ENCODE assay signal across 8 cellular contexts in the genomic region with DNA sequence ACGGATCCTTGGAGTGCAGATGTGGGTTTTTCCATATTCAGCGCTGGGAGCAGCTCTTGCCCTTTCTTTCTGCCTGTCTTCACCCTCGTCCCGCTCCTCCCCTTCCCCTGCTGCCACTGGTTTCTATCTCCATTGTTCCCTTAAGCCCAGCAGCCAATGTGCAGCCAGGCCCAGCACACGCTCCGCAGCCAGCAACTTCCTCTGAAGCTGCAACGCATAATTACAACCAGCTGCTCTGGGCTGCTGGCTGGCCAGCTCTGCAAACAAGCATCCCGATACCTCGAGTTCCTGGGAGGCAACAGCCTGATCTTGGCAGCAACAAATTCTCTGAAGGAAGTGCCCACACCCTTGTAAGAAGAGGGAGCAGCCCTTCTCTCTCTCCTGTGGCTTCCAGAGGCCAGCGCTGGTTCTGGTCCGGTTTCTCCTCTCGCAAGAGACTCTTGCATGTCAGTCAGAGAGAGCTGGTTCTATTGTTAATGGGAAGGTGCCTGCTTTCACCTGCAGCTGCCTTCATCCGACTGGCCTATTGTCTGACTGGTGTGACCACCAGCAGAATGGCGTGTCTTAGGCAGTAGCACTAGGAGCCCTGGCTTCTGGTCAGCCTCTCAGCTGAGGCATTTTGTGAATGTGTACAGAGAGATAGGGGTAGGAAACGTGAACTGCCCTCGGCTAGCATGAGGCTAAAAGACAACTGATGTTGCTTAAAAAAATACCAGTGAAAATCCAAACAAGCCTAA.
A peak's percentile ranks its signal among the peaks of the same experiment; 100 is the strongest.
DNase-seq lines count a peak whose midpoint lies in the region; ATAC-seq and TF ChIP-seq lines count a peak whose summit lies in the region.

No MANE protein-coding gene starts in this region.

- H3K27me3 ChIP-seq in BE2C = no peaks in the 10 kb centered on the region
- no peaks in the 10 kb centered on the region for H3K27me3 ChIP-seq in neural progenitor cell

- no peaks in the 10 kb centered on the region for H3K36me3 ChIP-seq in BE2C
- H3K36me3 ChIP-seq in neural progenitor cell = no peaks in the 10 kb centered on the region

- H3K27me3 Mint-ChIP-seq in neural progenitor cell (ENCODE audit: insufficient read depth, low read depth) = peaks cover 4% of the 10 kb centered on the region

- H3K9ac ChIP-seq in neural progenitor cell = no peak overlapping the region

- H2AFZ ChIP-seq in neural progenitor cell (replicated peaks) = peak overlapping the region; percentile 5

- H3F3A ChIP-seq in neural progenitor cell (ENCODE audit: low read depth) = peaks cover 41% of the 10 kb centered on the region

- no peaks in the 10 kb centered on the region for H3K9me3 Mint-ChIP-seq in neural progenitor cell

- peaks cover 69% of the 10 kb centered on the region for H3K4me1 Mint-ChIP-seq in neural progenitor cell

- H3K4me1 ChIP-seq in BE2C (peaks cover 55% of the 10 kb centered on the region), neural progenitor cell (peaks cover 47% of the 10 kb centered on the region)

- ATAC-seq in SK-N-SH treated with all-trans-retinoic acid at 6 μM for 48 hours (peak; percentile 93), GM21423 (IDR thresholded peaks at IDR 0.05; ENCODE audit: unreplicated experiment) (no peak)

- H3K4me3 Mint-ChIP-seq in neural progenitor cell = peak overlapping the region; percentile 78

- peak; percentile 92 for DNase-seq in BE2C
- peak; percentile 94 for DNase-seq in NCI-H1092 (lab: John Stamatoyannopoulos, UW)
- DNase-seq in fibroblast of the conjunctiva (ENCODE audit: low read depth) = peak; percentile 98
- DNase-seq in neural progenitor cell (ENCODE audit: low spot score) = peak; percentile 93
- DNase-seq in stimulated activated CD4-positive, alpha-beta T cell treated with anti-CD3 and anti-CD28 coated beads, Interleukin-4, amount 100 ng/mL, for 4 hours = no peak
- DNase-seq in effector CD8-positive, alpha-beta T cell (lab: John Stamatoyannopoulos, UW) = no peak

- peak overlapping the region; percentile 75 for H3K4me2 ChIP-seq in neural progenitor cell

- no peaks in the 10 kb centered on the region for H4K20me1 ChIP-seq in neural progenitor cell (ENCODE audit: low read depth)

- H3K27ac ChIP-seq in neural progenitor cell = peak overlapping the region; percentile 92

- H3K27ac Mint-ChIP-seq in neural progenitor cell = peak overlapping the region; percentile 99

- H3K9me3 ChIP-seq in BE2C = no peaks in the 10 kb centered on the region
- H3K9me3 ChIP-seq in neural progenitor cell (ENCODE audit: low read depth) = no peaks in the 10 kb centered on the region

- H3K79me2 ChIP-seq in neural progenitor cell (ENCODE audit: low read depth) = no peaks in the 10 kb centered on the region

- TF ChIP-seq CTCF in BE2C (IDR thresholded peaks at IDR 0.05; ENCODE audit: low read depth, low read length) (no peak), neural progenitor cell (IDR thresholded peaks at IDR 0.05) (no peak)

- peak overlapping the region; percentile 38 for H3K4me3 ChIP-seq in BE2C (ENCODE audit: low read depth, low read length)
- peak overlapping the region; percentile 33 for H3K4me3 ChIP-seq in neural progenitor cell

- no peaks in the 10 kb centered on the region for H3K36me3 Mint-ChIP-seq in neural progenitor cell

TF ChIP-seq in SK-N-SH treated with all-trans-retinoic acid at 6 μM for 48 hours, 23 proteins besides CTCF, POLR2A, EP300 and RAD21 (continues in another document):
- no peak for TF ChIP-seq BACH2 (CRISPR knock-in tag; IDR thresholded peaks at IDR 0.05; ENCODE audit: borderline replicate concordance)
- no peak for TF ChIP-seq CSDC2 (CRISPR knock-in tag; IDR thresholded peaks at IDR 0.05)
- TF ChIP-seq ZNF565 (CRISPR knock-in tag; conservative IDR thresholded peaks at IDR 0.05; ENCODE audit: low read depth) = no peak
- TF ChIP-seq, protein P1, sequence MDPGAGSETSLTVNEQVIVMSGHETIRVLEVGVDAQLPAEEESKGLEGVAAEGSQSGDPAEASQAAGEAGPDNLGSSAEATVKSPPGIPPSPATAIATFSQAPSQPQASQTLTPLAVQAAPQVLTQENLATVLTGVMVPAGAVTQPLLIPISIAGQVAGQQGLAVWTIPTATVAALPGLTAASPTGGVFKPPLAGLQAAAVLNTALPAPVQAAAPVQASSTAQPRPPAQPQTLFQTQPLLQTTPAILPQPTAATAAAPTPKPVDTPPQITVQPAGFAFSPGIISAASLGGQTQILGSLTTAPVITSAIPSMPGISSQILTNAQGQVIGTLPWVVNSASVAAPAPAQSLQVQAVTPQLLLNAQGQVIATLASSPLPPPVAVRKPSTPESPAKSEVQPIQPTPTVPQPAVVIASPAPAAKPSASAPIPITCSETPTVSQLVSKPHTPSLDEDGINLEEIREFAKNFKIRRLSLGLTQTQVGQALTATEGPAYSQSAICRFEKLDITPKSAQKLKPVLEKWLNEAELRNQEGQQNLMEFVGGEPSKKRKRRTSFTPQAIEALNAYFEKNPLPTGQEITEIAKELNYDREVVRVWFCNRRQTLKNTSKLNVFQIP (CRISPR knock-in tag; IDR thresholded peaks at IDR 0.05; ENCODE audit: borderline replicate concordance, low read depth) = 0 out of 2 replicates have a peak, but pooled peaks have one; percentile 51
- no peak for TF ChIP-seq OSR1 (CRISPR knock-in tag; IDR thresholded peaks at IDR 0.05)
- no peak for TF ChIP-seq ISL1 (CRISPR knock-in tag; IDR thresholded peaks at IDR 0.05)
- TF ChIP-seq, protein P2, sequence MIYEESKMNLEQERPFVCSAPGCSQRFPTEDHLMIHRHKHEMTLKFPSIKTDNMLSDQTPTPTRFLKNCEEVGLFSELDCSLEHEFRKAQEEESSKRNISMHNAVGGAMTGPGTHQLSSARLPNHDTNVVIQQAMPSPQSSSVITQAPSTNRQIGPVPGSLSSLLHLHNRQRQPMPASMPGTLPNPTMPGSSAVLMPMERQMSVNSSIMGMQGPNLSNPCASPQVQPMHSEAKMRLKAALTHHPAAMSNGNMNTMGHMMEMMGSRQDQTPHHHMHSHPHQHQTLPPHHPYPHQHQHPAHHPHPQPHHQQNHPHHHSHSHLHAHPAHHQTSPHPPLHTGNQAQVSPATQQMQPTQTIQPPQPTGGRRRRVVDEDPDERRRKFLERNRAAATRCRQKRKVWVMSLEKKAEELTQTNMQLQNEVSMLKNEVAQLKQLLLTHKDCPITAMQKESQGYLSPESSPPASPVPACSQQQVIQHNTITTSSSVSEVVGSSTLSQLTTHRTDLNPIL (CRISPR knock-in tag; IDR thresholded peaks at IDR 0.05; ENCODE audit: low read depth) = no peak
- no peak for TF ChIP-seq ZC3H10 (CRISPR knock-in tag; IDR thresholded peaks at IDR 0.05)
- no peak for TF ChIP-seq PPARA (CRISPR knock-in tag; IDR thresholded peaks at IDR 0.05; ENCODE audit: borderline replicate concordance)
- no peak for TF ChIP-seq ZNF8 (CRISPR knock-in tag; IDR thresholded peaks at IDR 0.05)
- peak; percentile 94 for TF ChIP-seq TCF4 (CRISPR knock-in tag; IDR thresholded peaks at IDR 0.05; ENCODE audit: borderline replicate concordance)
- 0 out of 2 replicates have a peak, but pooled peaks have one; percentile 24 for TF ChIP-seq RARB (CRISPR knock-in tag; IDR thresholded peaks at IDR 0.05)
- TF ChIP-seq, protein P3, sequence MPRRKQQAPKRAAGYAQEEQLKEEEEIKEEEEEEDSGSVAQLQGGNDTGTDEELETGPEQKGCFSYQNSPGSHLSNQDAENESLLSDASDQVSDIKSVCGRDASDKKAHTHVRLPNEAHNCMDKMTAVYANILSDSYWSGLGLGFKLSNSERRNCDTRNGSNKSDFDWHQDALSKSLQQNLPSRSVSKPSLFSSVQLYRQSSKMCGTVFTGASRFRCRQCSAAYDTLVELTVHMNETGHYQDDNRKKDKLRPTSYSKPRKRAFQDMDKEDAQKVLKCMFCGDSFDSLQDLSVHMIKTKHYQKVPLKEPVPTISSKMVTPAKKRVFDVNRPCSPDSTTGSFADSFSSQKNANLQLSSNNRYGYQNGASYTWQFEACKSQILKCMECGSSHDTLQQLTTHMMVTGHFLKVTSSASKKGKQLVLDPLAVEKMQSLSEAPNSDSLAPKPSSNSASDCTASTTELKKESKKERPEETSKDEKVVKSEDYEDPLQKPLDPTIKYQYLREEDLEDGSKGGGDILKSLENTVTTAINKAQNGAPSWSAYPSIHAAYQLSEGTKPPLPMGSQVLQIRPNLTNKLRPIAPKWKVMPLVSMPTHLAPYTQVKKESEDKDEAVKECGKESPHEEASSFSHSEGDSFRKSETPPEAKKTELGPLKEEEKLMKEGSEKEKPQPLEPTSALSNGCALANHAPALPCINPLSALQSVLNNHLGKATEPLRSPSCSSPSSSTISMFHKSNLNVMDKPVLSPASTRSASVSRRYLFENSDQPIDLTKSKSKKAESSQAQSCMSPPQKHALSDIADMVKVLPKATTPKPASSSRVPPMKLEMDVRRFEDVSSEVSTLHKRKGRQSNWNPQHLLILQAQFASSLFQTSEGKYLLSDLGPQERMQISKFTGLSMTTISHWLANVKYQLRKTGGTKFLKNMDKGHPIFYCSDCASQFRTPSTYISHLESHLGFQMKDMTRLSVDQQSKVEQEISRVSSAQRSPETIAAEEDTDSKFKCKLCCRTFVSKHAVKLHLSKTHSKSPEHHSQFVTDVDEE (CRISPR knock-in tag; IDR thresholded peaks at IDR 0.05) = peak; percentile 75; the same call in 1 of the 2 replicates
- TF ChIP-seq, protein P4, sequence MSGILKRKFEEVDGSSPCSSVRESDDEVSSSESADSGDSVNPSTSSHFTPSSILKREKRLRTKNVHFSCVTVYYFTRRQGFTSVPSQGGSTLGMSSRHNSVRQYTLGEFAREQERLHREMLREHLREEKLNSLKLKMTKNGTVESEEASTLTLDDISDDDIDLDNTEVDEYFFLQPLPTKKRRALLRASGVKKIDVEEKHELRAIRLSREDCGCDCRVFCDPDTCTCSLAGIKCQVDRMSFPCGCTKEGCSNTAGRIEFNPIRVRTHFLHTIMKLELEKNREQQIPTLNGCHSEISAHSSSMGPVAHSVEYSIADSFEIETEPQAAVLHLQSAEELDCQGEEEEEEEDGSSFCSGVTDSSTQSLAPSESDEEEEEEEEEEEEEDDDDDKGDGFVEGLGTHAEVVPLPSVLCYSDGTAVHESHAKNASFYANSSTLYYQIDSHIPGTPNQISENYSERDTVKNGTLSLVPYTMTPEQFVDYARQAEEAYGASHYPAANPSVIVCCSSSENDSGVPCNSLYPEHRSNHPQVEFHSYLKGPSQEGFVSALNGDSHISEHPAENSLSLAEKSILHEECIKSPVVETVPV (CRISPR knock-in tag; IDR thresholded peaks at IDR 0.05) = no peak

Comparison
In these comparisons a context has a peak if more than half of its experiments do, and no peak if none do; other contexts are left out.
1. DNase-seq: peak in BE2C (single experiment), NCI-H1092 (single experiment), fibroblast of the conjunctiva (single experiment) and neural progenitor cell (single experiment); none in stimulated activated CD4-positive, alpha-beta T cell treated with anti-CD3 and anti-CD28 coated beads, Interleukin-4, amount 100 ng/mL, for 4 hours (0 of 2) and effector CD8-positive, alpha-beta T cell (single experiment).